Comparison of ENCODE assay signal across 9 cellular contexts in genomic region chr14:95597784-95598204, GRCh38.
A peak's percentile ranks its signal among the peaks of the same experiment; 100 is the strongest.
DNase-seq lines count a peak whose midpoint lies in the region; ATAC-seq and TF ChIP-seq lines count a peak whose summit lies in the region.
"Had no signal": no experiment of that assay in that cellular context is flagged by ENCODE, and none has a peak within 500 bp of the region (broad histone marks: within the 10 kb centered on the region; RNA-seq: fewer than 3 reads in every experiment).

No MANE protein-coding gene starts in this region.

- no peak overlapping the region for H2BK5ac ChIP-seq in mesendoderm (ENCODE audit: low read length)

- peak overlapping the region; percentile 20 for H3K18ac ChIP-seq in mesendoderm (ENCODE audit: low read length)

- H4K8ac ChIP-seq in mesendoderm (ENCODE audit: low read depth, low read length), result no peak overlapping the region

- no peak overlapping the region for H2AK5ac ChIP-seq in mesendoderm (ENCODE audit: low read length)

- DNase-seq in GM12865 (ENCODE audit: low read depth) (peak; percentile 23), HK-2 (ENCODE audit: unreplicated experiment) (peak; percentile 40), activated B cell treated with CpG ODN at 0.5 μM for 24 hours (no peak), mesendoderm (peak; percentile 91), NCI-H2196 (lab: John Stamatoyannopoulos, UW; ENCODE audit: unreplicated experiment) (no peak), NCI-H1048 (lab: John Stamatoyannopoulos, UW) (no peak)

- H3K4me3 Mint-ChIP-seq in activated B cell treated with CpG ODN at 0.5 μM for 24 hours, result peak overlapping the region; percentile 13
- H3K4me3 Mint-ChIP-seq: central memory CD8-positive, alpha-beta T cell had no signal

- no peak overlapping the region for H3K23ac ChIP-seq in mesendoderm (ENCODE audit: low read length)

- peaks cover 5% of the 10 kb centered on the region for H3K4me1 ChIP-seq in mesendoderm (ENCODE audit: control insufficient read depth, low read depth, low read length)

- CTCF ChIA-PET in activated B cell treated with CpG ODN at 0.5 μM for 24 hours (lab: Charles Lee), result no interaction called here

- H3K4me3 ChIP-seq in GM12865 (ENCODE audit: low read depth, low read length) (no peak overlapping the region), mesendoderm (ENCODE audit: low read length) (no peak overlapping the region)

- peak overlapping the region; percentile 53 for H3K4me2 ChIP-seq in mesendoderm (ENCODE audit: low read length)

- no peak overlapping the region for H2BK120ac ChIP-seq in mesendoderm (ENCODE audit: low read depth, low read length)

- peak overlapping the region; percentile 67 for H3K56ac ChIP-seq in mesendoderm (ENCODE audit: low read length)

- no peak overlapping the region for H4K5ac ChIP-seq in mesendoderm (ENCODE audit: low read length)

- peak overlapping the region; percentile 54 for H3K9ac ChIP-seq in mesendoderm (ENCODE audit: low read length)

- no peak overlapping the region for H3K27ac ChIP-seq in mesendoderm (ENCODE audit: low read depth, low read length)

- ATAC-seq in activated B cell treated with CpG ODN at 0.5 μM for 24 hours (ENCODE audit: low read depth) (peak; percentile 45), HG03565 (IDR thresholded peaks at IDR 0.05; ENCODE audit: unreplicated experiment) (no peak), HG02642 (IDR thresholded peaks at IDR 0.05; ENCODE audit: poor library complexity, unreplicated experiment) (no peak)

- no peaks in the 10 kb centered on the region for H3K79me1 ChIP-seq in mesendoderm (ENCODE audit: low read length)

- no peak for TF ChIP-seq CTCF in GM12865 (IDR thresholded peaks at IDR 0.05; ENCODE audit: insufficient read depth, low read depth, low read length, missing control alignments)
- no peak for TF ChIP-seq CTCF in activated B cell treated with CpG ODN at 0.5 μM for 24 hours (IDR thresholded peaks at IDR 0.05)

- H3K27me3 ChIP-seq in mesendoderm (ENCODE audit: insufficient read depth, low read length, poor library complexity), result no peaks in the 10 kb centered on the region

- H3K27me3 Mint-ChIP-seq in activated B cell treated with CpG ODN at 0.5 μM for 24 hours, result peaks cover 23% of the 10 kb centered on the region

- H2BK15ac ChIP-seq in mesendoderm (replicated peaks; ENCODE audit: low read depth), result no peak overlapping the region

- H3K36me3 ChIP-seq in mesendoderm (ENCODE audit: control insufficient read depth, insufficient read depth, low read length), result no peaks in the 10 kb centered on the region

- no peak overlapping the region for H3K27ac Mint-ChIP-seq in activated B cell treated with CpG ODN at 0.5 μM for 24 hours

- WGBS in mesendoderm (ENCODE audit: extremely low coverage, insufficient coverage, low lambda C conversion rate), result no CpG with 5 or more reads among the region's 19 CpGs

- intact Hi-C loops in activated B cell treated with CpG ODN at 0.5 μM for 24 hours (cut with micrococcal nuclease), result no loop called here

- POLR2A ChIA-PET in activated B cell treated with CpG ODN at 0.5 μM for 24 hours (lab: Charles Lee), result no interaction called here

- H3K4ac ChIP-seq in mesendoderm (ENCODE audit: low read depth, low read length), result no peak overlapping the region

- no peaks in the 10 kb centered on the region for H3K9me3 Mint-ChIP-seq in activated B cell treated with CpG ODN at 0.5 μM for 24 hours
- H3K9me3 Mint-ChIP-seq: central memory CD8-positive, alpha-beta T cell had no signal

- peaks cover 3% of the 10 kb centered on the region for H3K4me1 Mint-ChIP-seq in activated B cell treated with CpG ODN at 0.5 μM for 24 hours
- H3K4me1 Mint-ChIP-seq: central memory CD8-positive, alpha-beta T cell had no signal

- H3K79me2 ChIP-seq in mesendoderm (ENCODE audit: control insufficient read depth, insufficient read depth, low read length), result no peaks in the 10 kb centered on the region

- H3K36me3 Mint-ChIP-seq in activated B cell treated with CpG ODN at 0.5 μM for 24 hours (ENCODE audit: low read depth), result no peaks in the 10 kb centered on the region

Comparison
In these comparisons a context has a peak if more than half of its experiments do, and no peak if none do; other contexts are left out.
1. DNase-seq: peak in GM12865 (single experiment), HK-2 (single experiment) and mesendoderm (single experiment); none in activated B cell treated with CpG ODN at 0.5 μM for 24 hours (single experiment), NCI-H2196 (single experiment) and NCI-H1048 (single experiment).